Comparison of ENCODE assay signal across 11 cellular contexts in genomic region chr3:55946574-55947160, GRCh38.
"Had no signal": no experiment of that assay in that cellular context is flagged by ENCODE, and none has a peak within 500 bp of the region (broad histone marks: within the 10 kb centered on the region; RNA-seq: fewer than 3 reads in every experiment).

No MANE protein-coding gene starts in this region.

- H3K4me1 Mint-ChIP-seq: GM23338, H9 had no signal

- FAIRE-seq: H1, H54 had no signal

- H3K36me3 ChIP-seq: HAP-1 had no signal

- H3K9ac ChIP-seq: GM23248 had no signal

- H3K27ac ChIP-seq: GM23248 had no signal

- H3K9me3 ChIP-seq: HAP-1 had no signal

- H3K4me3 Mint-ChIP-seq: GM23338, H9, HFFc6 had no signal

- DNase-seq: GM23248, GOT3, H7, H9, HCEC 1CT, HFFc6 had no signal

- H2AFZ ChIP-seq: GM23248, GM23338 had no signal

- H3K4me2 ChIP-seq: GM23338 had no signal

- H3K27ac Mint-ChIP-seq: GM23338, HFFc6 had no signal

- ATAC-seq: GM23338, HCT116 had no signal

- H3K9me3 Mint-ChIP-seq: GM23338, H9 had no signal

- H3K4me3 ChIP-seq: GM23248, GM23338, HAP-1 had no signal
